In genomic region chr6:158488065-158488464, GRCh38 we compare ENCODE assay signal across 1 cellular context.
TF ChIP-seq lines count a peak whose summit lies in the region.

No MANE protein-coding gene starts in this region.

TF ChIP-seq in WTC11, 78 proteins besides CTCF, POLR2A, EP300 and RAD21 (continued from another document):
- TF ChIP-seq ZNF281 (CRISPR knock-in tag; IDR thresholded peaks at IDR 0.05) (no peak), FOXK1 (CRISPR knock-in tag; IDR thresholded peaks at IDR 0.05) (no peak), NFE2L1 (CRISPR knock-in tag; IDR thresholded peaks at IDR 0.05) (no peak)
